In the genomic region with DNA sequence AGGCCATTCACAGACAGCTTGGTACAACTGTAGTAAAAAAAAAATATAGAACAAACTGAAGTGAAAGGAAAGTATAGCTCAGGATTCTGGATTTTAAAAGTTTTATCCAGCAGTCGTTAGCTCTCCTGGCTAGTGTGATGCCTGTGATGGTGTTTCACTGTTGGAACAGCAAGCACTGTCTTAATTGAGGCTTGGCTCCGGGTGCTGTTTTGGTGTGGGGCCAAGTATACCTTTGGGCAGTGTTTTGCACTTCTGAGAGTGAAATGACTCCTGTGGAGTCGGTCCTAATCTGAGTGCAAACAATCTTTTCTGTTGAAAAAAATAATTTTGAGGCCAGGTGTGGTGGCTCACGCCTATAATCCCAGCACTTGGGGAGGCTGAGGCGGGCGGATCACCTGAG, we compare ENCODE assay signal across 20 cellular contexts. TPM values are rescaled to one million over a fixed set of nuclear protein-coding genes. Genes with fewer than 3 reads are reported as not detected.
DNase-seq lines count a peak whose midpoint lies in the region; ATAC-seq and TF ChIP-seq lines count a peak whose summit lies in the region.
"Had no signal": no experiment of that assay in that cellular context is flagged by ENCODE, and none has a peak within 500 bp of the region (broad histone marks: within the 10 kb centered on the region; RNA-seq: fewer than 3 reads in every experiment).

No MANE protein-coding gene starts in this region.

- H2AFZ ChIP-seq in osteoblast (ENCODE audit: low read length): peak overlapping the region; percentile 44

- H3K9me3 ChIP-seq in SJSA1 (replicated peaks) (no peaks in the 10 kb centered on the region; the same call in 1 of the 2 replicates), osteoblast (ENCODE audit: low read depth, low read length) (no peaks in the 10 kb centered on the region), right lobe of liver (no peaks in the 10 kb centered on the region)
- H3K9me3 ChIP-seq: Peyer's patch, SK-N-SH had no signal

- TF ChIP-seq CTCF in osteoblast (IDR thresholded peaks at IDR 0.05; ENCODE audit: extremely low read depth, low read depth, low read length) (no peak), right lobe of liver (IDR thresholded peaks at IDR 0.05) (no peak)

- WGBS in right lobe of liver (ENCODE audit: insufficient coverage, low coverage, low lambda C conversion rate, missing lambda C conversion rate): 77% methylated on average over 5 of the region's 6 CpGs

- DNase-seq in NCI-H2081 treated with DMSO at 0.1 percent for 48 hours (lab: John Stamatoyannopoulos, UW) (peak; percentile 3), SJSA1 (ENCODE audit: low read depth in 1 of 2, low spot score in 2 of 2) (no peak), osteoblast (ENCODE audit: insufficient read length, low spot score, missing footprints) (no peak), T-helper 9 cell (no peak), posterior cingulate gyrus (no peak), right lobe of liver (no peak)
- DNase-seq in naive thymus-derived CD8-positive, alpha-beta T cell: no peak
- DNase-seq: C1 segment of cervical spinal cord; CD4-positive, alpha-beta memory T cell; DMS 273 treated with DMSO at 0.1 percent for 48 hours; DMS79; GF-D8; NCI-H2029; NCI-H446 treated with DMSO at 0.1 percent for 48 hours; NCI-H526; OCI-M1; Peyer's patch; SIG-M5; SK-N-SH; SW 1271 had no signal

- no peaks in the 10 kb centered on the region for H3K36me3 ChIP-seq in SJSA1
- H3K36me3 ChIP-seq in osteoblast (ENCODE audit: insufficient read depth, low read length): no peaks in the 10 kb centered on the region
- H3K36me3 ChIP-seq in right lobe of liver: no peaks in the 10 kb centered on the region
- H3K36me3 ChIP-seq: Peyer's patch had no signal

- no peaks in the 10 kb centered on the region for H4K20me1 ChIP-seq in osteoblast (ENCODE audit: insufficient read depth, low read length)

- no peaks in the 10 kb centered on the region for H3K27me3 Mint-ChIP-seq in naive thymus-derived CD8-positive, alpha-beta T cell

- no peak overlapping the region for H3K4me3 Mint-ChIP-seq in naive thymus-derived CD8-positive, alpha-beta T cell
- H3K4me3 Mint-ChIP-seq: CD4-positive, alpha-beta memory T cell had no signal

- H3K4me1 Mint-ChIP-seq in naive thymus-derived CD8-positive, alpha-beta T cell: peaks cover 8 to 14% (median 11%) of the 10 kb centered on the region in 4 donors

- H3K27ac ChIP-seq in SJSA1: peak overlapping the region; percentile 53
- no peak overlapping the region for H3K27ac ChIP-seq in osteoblast (ENCODE audit: low read depth, low read length)
- no peak overlapping the region for H3K27ac ChIP-seq in right lobe of liver
- H3K27ac ChIP-seq: Peyer's patch had no signal

- H3K4me3 ChIP-seq in SJSA1 (no peak overlapping the region), osteoblast (ENCODE audit: insufficient read depth, low read length) (no peak overlapping the region), right lobe of liver (no peak overlapping the region)
- H3K4me3 ChIP-seq: Peyer's patch had no signal

- POLR2A ChIA-PET in naive thymus-derived CD8-positive, alpha-beta T cell (lab: Charles Lee): interaction anchor here (0.7 kb wide), 1 partner anchor 127 kb away, joined by 3 read pairs; no protein-coding TSS in a partner anchor

- H3K4me1 ChIP-seq in SJSA1 (replicated peaks) (peaks cover 55% of the 10 kb centered on the region), osteoblast (ENCODE audit: insufficient read depth, low read length) (peaks cover 4% of the 10 kb centered on the region), right lobe of liver (no peaks in the 10 kb centered on the region)
- H3K4me1 ChIP-seq: Peyer's patch had no signal

- TF ChIP-seq POLR2A in right lobe of liver (IDR thresholded peaks at IDR 0.05): no peak

- ATAC-seq in naive thymus-derived CD8-positive, alpha-beta T cell: no peak
- ATAC-seq in right lobe of liver: no peak

- H3K27me3 ChIP-seq in SJSA1 (replicated peaks): no peaks in the 10 kb centered on the region
- H3K27me3 ChIP-seq in osteoblast (ENCODE audit: insufficient read depth, low read length): no peaks in the 10 kb centered on the region
- no peaks in the 10 kb centered on the region for H3K27me3 ChIP-seq in right lobe of liver
- H3K27me3 ChIP-seq: Peyer's patch had no signal

- H3K27ac Mint-ChIP-seq in naive thymus-derived CD8-positive, alpha-beta T cell: no peak overlapping the region
- H3K27ac Mint-ChIP-seq: CD4-positive, alpha-beta memory T cell had no signal

- H3K4me2 ChIP-seq in osteoblast (ENCODE audit: insufficient read depth, low read length): peak overlapping the region; percentile 13
- H3K4me2 ChIP-seq: SK-N-SH had no signal

- intact Hi-C loops in posterior cingulate gyrus (cut with DNase I) (no loop called here), right lobe of liver (cut with DNase I) (no loop called here)

- no peaks in the 10 kb centered on the region for H3K36me3 Mint-ChIP-seq in naive thymus-derived CD8-positive, alpha-beta T cell
- H3K36me3 Mint-ChIP-seq: CD4-positive, alpha-beta memory T cell had no signal

- H3K9me3 Mint-ChIP-seq in naive thymus-derived CD8-positive, alpha-beta T cell: no peaks in the 10 kb centered on the region
- H3K9me3 Mint-ChIP-seq: CD4-positive, alpha-beta memory T cell had no signal

- H3K79me2 ChIP-seq in osteoblast (ENCODE audit: insufficient read depth, low read length): no peaks in the 10 kb centered on the region

RNA-seq across cellular contexts. Expression of a gene that starts 28.7 kb away (rescaled TPM):
- total RNA-seq in SJSA1 (2014; rRNA removed; shearing (Covaris generic)): 127 TPM in 2 replicates
- 72.7 and 78.1 TPM in 2 replicates for total RNA-seq in osteoblast
- 10 to 100 TPM; 51.4 to 51.8 TPM for total RNA-seq in naive thymus-derived CD8-positive, alpha-beta T cell
- polyA plus RNA-seq in naive thymus-derived CD8-positive, alpha-beta T cell: 10 to 100 TPM; 38.8 to 45.4 (median 41.7) TPM
- total RNA-seq in right lobe of liver: 100 to 1,000 TPM in 1 of 6 experiments, 10 to 100 TPM in 5; 65.0 to 119 (median 81.3) TPM
